Comparison of ENCODE assay signal across 1 cellular context in the genomic region with DNA sequence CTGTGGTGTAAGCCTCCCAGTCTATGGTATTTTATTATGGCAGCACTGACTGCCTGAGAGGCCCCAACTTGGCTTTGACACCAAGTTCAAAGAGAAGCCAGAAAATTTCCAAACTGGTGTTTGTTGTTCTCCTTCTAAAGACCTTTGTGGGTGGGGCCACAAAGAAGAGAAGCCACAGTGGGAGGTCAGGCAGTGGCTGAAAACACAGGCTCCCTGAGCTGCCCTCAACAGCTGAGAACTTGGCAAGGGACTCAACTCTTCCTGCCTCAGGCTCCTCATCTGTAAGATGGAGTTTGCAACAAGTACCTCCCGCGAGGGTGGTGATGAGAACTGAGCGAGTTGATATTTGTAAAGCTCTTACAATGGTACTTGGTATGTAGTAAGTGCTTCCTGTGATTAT.
TF ChIP-seq lines count a peak whose summit lies in the region.

No MANE protein-coding gene starts in this region.

TF ChIP-seq in HepG2, 621 proteins besides CTCF, POLR2A, EP300 and RAD21:
- TF ChIP-seq, protein P1, sequence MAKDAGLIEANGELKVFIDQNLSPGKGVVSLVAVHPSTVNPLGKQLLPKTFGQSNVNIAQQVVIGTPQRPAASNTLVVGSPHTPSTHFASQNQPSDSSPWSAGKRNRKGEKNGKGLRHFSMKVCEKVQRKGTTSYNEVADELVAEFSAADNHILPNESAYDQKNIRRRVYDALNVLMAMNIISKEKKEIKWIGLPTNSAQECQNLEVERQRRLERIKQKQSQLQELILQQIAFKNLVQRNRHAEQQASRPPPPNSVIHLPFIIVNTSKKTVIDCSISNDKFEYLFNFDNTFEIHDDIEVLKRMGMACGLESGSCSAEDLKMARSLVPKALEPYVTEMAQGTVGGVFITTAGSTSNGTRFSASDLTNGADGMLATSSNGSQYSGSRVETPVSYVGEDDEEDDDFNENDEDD (CRISPR knock-in tag; IDR thresholded peaks at IDR 0.05; ENCODE audit: borderline replicate concordance) = no peak
- TF ChIP-seq ZNF224 (CRISPR knock-in tag; IDR thresholded peaks at IDR 0.05) (no peak), NPAS2 (CRISPR knock-in tag; IDR thresholded peaks at IDR 0.05; ENCODE audit: borderline replicate concordance) (no peak), USF2 (IDR thresholded peaks at IDR 0.05; ENCODE audit: low read depth, low read length) (no peak), USF2 (CRISPR knock-in tag; IDR thresholded peaks at IDR 0.05; ENCODE audit: borderline replicate concordance) (no peak), FOXA1 (IDR thresholded peaks at IDR 0.05) (no peak), FOXA1 (CRISPR knock-in tag; IDR thresholded peaks at IDR 0.05) (no peak), ZNF552 (CRISPR knock-in tag; IDR thresholded peaks at IDR 0.05; ENCODE audit: borderline replicate concordance) (no peak), U2AF2 (IDR thresholded peaks at IDR 0.05; ENCODE audit: low read depth, low read length) (no peak), SALL1 (CRISPR knock-in tag; IDR thresholded peaks at IDR 0.05) (no peak), ONECUT2 (CRISPR knock-in tag; IDR thresholded peaks at IDR 0.05) (no peak), PCBP1 (IDR thresholded peaks at IDR 0.05; ENCODE audit: borderline replicate concordance, low read depth, low read length) (no peak), SRF (IDR thresholded peaks at IDR 0.05; ENCODE audit: low read depth, low read length) (no peak), ZNF230 (CRISPR knock-in tag; IDR thresholded peaks at IDR 0.05) (no peak), ATRX (CRISPR knock-in tag; IDR thresholded peaks at IDR 0.05; ENCODE audit: borderline replicate concordance) (no peak), ZNF546 (CRISPR knock-in tag; conservative IDR thresholded peaks at IDR 0.05) (no peak), RAD51 (IDR thresholded peaks at IDR 0.05; ENCODE audit: borderline replicate concordance) (no peak)
- TF ChIP-seq, protein P2, sequence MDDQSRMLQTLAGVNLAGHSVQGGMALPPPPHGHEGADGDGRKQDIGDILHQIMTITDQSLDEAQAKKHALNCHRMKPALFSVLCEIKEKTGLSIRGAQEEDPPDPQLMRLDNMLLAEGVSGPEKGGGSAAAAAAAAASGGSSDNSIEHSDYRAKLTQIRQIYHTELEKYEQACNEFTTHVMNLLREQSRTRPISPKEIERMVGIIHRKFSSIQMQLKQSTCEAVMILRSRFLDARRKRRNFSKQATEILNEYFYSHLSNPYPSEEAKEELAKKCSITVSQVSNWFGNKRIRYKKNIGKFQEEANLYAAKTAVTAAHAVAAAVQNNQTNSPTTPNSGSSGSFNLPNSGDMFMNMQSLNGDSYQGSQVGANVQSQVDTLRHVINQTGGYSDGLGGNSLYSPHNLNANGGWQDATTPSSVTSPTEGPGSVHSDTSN (CRISPR knock-in tag; IDR thresholded peaks at IDR 0.05; ENCODE audit: borderline replicate concordance) = no peak
- TF ChIP-seq, protein P3, sequence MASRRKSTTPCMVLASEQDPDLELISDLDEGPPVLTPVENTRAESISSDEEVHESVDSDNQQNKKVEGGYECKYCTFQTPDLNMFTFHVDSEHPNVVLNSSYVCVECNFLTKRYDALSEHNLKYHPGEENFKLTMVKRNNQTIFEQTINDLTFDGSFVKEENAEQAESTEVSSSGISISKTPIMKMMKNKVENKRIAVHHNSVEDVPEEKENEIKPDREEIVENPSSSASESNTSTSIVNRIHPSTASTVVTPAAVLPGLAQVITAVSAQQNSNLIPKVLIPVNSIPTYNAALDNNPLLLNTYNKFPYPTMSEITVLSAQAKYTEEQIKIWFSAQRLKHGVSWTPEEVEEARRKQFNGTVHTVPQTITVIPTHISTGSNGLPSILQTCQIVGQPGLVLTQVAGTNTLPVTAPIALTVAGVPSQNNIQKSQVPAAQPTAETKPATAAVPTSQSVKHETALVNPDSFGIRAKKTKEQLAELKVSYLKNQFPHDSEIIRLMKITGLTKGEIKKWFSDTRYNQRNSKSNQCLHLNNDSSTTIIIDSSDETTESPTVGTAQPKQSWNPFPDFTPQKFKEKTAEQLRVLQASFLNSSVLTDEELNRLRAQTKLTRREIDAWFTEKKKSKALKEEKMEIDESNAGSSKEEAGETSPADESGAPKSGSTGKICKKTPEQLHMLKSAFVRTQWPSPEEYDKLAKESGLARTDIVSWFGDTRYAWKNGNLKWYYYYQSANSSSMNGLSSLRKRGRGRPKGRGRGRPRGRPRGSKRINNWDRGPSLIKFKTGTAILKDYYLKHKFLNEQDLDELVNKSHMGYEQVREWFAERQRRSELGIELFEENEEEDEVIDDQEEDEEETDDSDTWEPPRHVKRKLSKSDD (CRISPR knock-in tag; IDR thresholded peaks at IDR 0.05; ENCODE audit: low read depth) = no peak
